Comparison of ENCODE assay signal across 2 cellular contexts in genomic region chr2:144015036-144015435, GRCh38.
TF ChIP-seq lines count a peak whose summit lies in the region.

No MANE protein-coding gene starts in this region.

TF ChIP-seq in A549, 52 proteins besides CTCF, POLR2A, EP300 and RAD21:
- no peak for TF ChIP-seq TFCP2L1 (CRISPR knock-in tag; IDR thresholded peaks at IDR 0.05)
- no peak for TF ChIP-seq FOXS1 (CRISPR knock-in tag; IDR thresholded peaks at IDR 0.05)
- TF ChIP-seq KDM1A (IDR thresholded peaks at IDR 0.05; ENCODE audit: low read depth): no peak
- no peak for TF ChIP-seq ESRRA (IDR thresholded peaks at IDR 0.05; ENCODE audit: borderline replicate concordance, low read length)
- no peak for TF ChIP-seq RFX5 (IDR thresholded peaks at IDR 0.05)
- no peak for TF ChIP-seq ATOH8 (CRISPR knock-in tag; IDR thresholded peaks at IDR 0.05; ENCODE audit: low read depth)
- no peak for TF ChIP-seq HOXB13 (CRISPR knock-in tag; IDR thresholded peaks at IDR 0.05; ENCODE audit: low read depth)
- TF ChIP-seq, protein P1, sequence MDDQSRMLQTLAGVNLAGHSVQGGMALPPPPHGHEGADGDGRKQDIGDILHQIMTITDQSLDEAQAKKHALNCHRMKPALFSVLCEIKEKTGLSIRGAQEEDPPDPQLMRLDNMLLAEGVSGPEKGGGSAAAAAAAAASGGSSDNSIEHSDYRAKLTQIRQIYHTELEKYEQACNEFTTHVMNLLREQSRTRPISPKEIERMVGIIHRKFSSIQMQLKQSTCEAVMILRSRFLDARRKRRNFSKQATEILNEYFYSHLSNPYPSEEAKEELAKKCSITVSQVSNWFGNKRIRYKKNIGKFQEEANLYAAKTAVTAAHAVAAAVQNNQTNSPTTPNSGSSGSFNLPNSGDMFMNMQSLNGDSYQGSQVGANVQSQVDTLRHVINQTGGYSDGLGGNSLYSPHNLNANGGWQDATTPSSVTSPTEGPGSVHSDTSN (IDR thresholded peaks at IDR 0.05): no peak
- no peak for TF ChIP-seq TP53 (CRISPR knock-in tag; IDR thresholded peaks at IDR 0.05)
- no peak for TF ChIP-seq ZFP36 (IDR thresholded peaks at IDR 0.05; ENCODE audit: borderline replicate concordance, partially characterized antibody)
- no peak for TF ChIP-seq RCOR1 (IDR thresholded peaks at IDR 0.05; ENCODE audit: low read depth, low read length)
- no peak for TF ChIP-seq FOSB (CRISPR knock-in tag; IDR thresholded peaks at IDR 0.05)
- no peak for TF ChIP-seq E2F6 (IDR thresholded peaks at IDR 0.05; ENCODE audit: borderline replicate concordance, low read depth)
- TF ChIP-seq RARB (CRISPR knock-in tag; IDR thresholded peaks at IDR 0.05): no peak
- TF ChIP-seq, protein P2, sequence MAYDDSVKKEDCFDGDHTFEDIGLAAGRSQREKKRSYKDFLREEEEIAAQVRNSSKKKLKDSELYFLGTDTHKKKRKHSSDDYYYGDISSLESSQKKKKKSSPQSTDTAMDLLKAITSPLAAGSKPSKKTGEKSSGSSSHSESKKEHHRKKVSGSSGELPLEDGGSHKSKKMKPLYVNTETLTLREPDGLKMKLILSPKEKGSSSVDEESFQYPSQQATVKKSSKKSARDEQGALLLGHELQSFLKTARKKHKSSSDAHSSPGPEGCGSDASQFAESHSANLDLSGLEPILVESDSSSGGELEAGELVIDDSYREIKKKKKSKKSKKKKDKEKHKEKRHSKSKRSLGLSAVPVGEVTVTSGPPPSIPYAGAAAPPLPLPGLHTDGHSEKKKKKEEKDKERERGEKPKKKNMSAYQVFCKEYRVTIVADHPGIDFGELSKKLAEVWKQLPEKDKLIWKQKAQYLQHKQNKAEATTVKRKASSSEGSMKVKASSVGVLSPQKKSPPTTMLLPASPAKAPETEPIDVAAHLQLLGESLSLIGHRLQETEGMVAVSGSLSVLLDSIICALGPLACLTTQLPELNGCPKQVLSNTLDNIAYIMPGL (CRISPR knock-in tag; IDR thresholded peaks at IDR 0.05; ENCODE audit: borderline replicate concordance): no peak
- TF ChIP-seq ZSCAN20 (CRISPR knock-in tag; IDR thresholded peaks at IDR 0.05): no peak
- no peak for TF ChIP-seq JUNB (IDR thresholded peaks at IDR 0.05)
- no peak for TF ChIP-seq NPAS2 (CRISPR knock-in tag; IDR thresholded peaks at IDR 0.05; ENCODE audit: borderline replicate concordance)
- TF ChIP-seq ELK1 (IDR thresholded peaks at IDR 0.05; ENCODE audit: low read depth, low read length): no peak

TF ChIP-seq in IMR-90, 13 proteins besides CTCF, POLR2A, EP300 and RAD21:
- TF ChIP-seq MAFK (IDR thresholded peaks at IDR 0.05; ENCODE audit: low read depth, low read length) (no peak), MXI1 (IDR thresholded peaks at IDR 0.05; ENCODE audit: borderline replicate concordance, low read depth, low read length) (no peak), BHLHE40 (IDR thresholded peaks at IDR 0.05; ENCODE audit: low read depth, low read length) (no peak)
